21 cellular contexts compared by ENCODE assay signal in genomic region chr2:149375801-149376349, GRCh38. TPM values are rescaled to one million over a fixed set of nuclear protein-coding genes. Genes with fewer than 3 reads are reported as not detected.
DNase-seq lines count a peak whose midpoint lies in the region; ATAC-seq, FAIRE-seq and TF ChIP-seq lines count a peak whose summit lies in the region.
"Had no signal": no experiment of that assay in that cellular context is flagged by ENCODE, and none has a peak within 500 bp of the region (broad histone marks: within the 10 kb centered on the region; RNA-seq: fewer than 3 reads in every experiment).

No MANE protein-coding gene starts in this region.

- H3K27ac ChIP-seq in HepG2 (ENCODE audit: extremely low read length, insufficient read depth, low read length): no peak overlapping the region
- no peak overlapping the region for H3K27ac ChIP-seq in right lobe of liver
- no peak overlapping the region for H3K27ac ChIP-seq in K562 (ENCODE audit: extremely low read depth, low read depth, low read length)
- H3K27ac ChIP-seq: cardiac muscle cell, gastrocnemius medialis, stomach had no signal

- H3K36me3 ChIP-seq in HepG2 (replicated peaks in 1 of 2; ENCODE audit: control insufficient read depth in 1 of 2, insufficient read depth in 2 of 2, low read length in 2 of 2) (no peaks in the 10 kb centered on the region), right lobe of liver (no peaks in the 10 kb centered on the region), K562 (ENCODE audit: control insufficient read depth, insufficient read depth, low read length) (no peaks in the 10 kb centered on the region)
- H3K36me3 ChIP-seq: cardiac muscle cell, gastrocnemius medialis, stomach had no signal

- no TSS peak for BruUV-seq in HepG2 (replicated peaks; lab: Mats Ljungman, UMichigan)
- no TSS peak for BruUV-seq in K562 (replicated peaks; lab: Mats Ljungman, UMichigan)

- H3K9me3 ChIP-seq in HepG2 (ENCODE audit: low read length) (no peaks in the 10 kb centered on the region), right lobe of liver (no peaks in the 10 kb centered on the region), K562 (replicated peaks; ENCODE audit: control insufficient read depth, insufficient read depth, low read depth, low read length) (no peaks in the 10 kb centered on the region)
- H3K9me3 ChIP-seq: gastrocnemius medialis, stomach had no signal

- no peaks in the 10 kb centered on the region for H4K20me1 ChIP-seq in HepG2 (ENCODE audit: insufficient read depth, low read length)
- no peaks in the 10 kb centered on the region for H4K20me1 ChIP-seq in K562 (replicated peaks; ENCODE audit: control insufficient read depth, insufficient read depth, low read length)

- H3K36me3 Mint-ChIP-seq in activated T-cell treated with anti-CD3 and anti-CD28 coated beads, Interleukin-2, amount 50 U/mL, for 72 hours (ENCODE audit: insufficient read depth in 2 of 2): no peaks in the 10 kb centered on the region
- H3K36me3 Mint-ChIP-seq: activated CD8-positive, alpha-beta memory T cell treated with anti-CD3 and anti-CD28 coated beads, Interleukin-2, amount 10 ng/mL, durations not matched to agents 7 days and 5 days; memory B cell had no signal

- no peak overlapping the region for H2AFZ ChIP-seq in HepG2 (ENCODE audit: low read length)
- no peak overlapping the region for H2AFZ ChIP-seq in K562 (ENCODE audit: low read depth, low read length)

- TF ChIP-seq EP300 in HepG2 (IDR thresholded peaks at IDR 0.05; ENCODE audit: low read depth in 2 of 2, low read length in 2 of 2): no peak
- TF ChIP-seq EP300 in HepG2 (CRISPR knock-in tag; IDR thresholded peaks at IDR 0.05; ENCODE audit: borderline replicate concordance): no peak
- TF ChIP-seq EP300 in K562 (IDR thresholded peaks at IDR 0.05; ENCODE audit: low read length): no peak

- H3K4me1 ChIP-seq in HepG2 (ENCODE audit: insufficient read depth, low read length): no peaks in the 10 kb centered on the region
- H3K4me1 ChIP-seq in right lobe of liver: no peaks in the 10 kb centered on the region
- H3K4me1 ChIP-seq in K562 (replicated peaks in 1 of 2; ENCODE audit: control insufficient read depth in 2 of 2, insufficient read depth in 2 of 2, low read length in 2 of 2): no peaks in the 10 kb centered on the region
- H3K4me1 ChIP-seq: gastrocnemius medialis, stomach had no signal

- H3K27me3 ChIP-seq in HepG2 (ENCODE audit: control insufficient read depth in 1 of 2, insufficient read depth in 2 of 2, low read length in 2 of 2) (no peaks in the 10 kb centered on the region), right lobe of liver (no peaks in the 10 kb centered on the region), K562 (ENCODE audit: control insufficient read depth in 2 of 2, insufficient read depth in 2 of 2, low read length in 2 of 2) (no peaks in the 10 kb centered on the region)
- H3K27me3 ChIP-seq: cardiac muscle cell, gastrocnemius medialis, stomach had no signal

- DNase-seq in HepG2 (ENCODE audit: low spot score) (no peak), right lobe of liver (no peak), K562 (ENCODE audit: extremely low read depth in 1 of 4, low spot score in 3 of 4) (no peak), kidney tubule cell (ENCODE audit: low spot score) (peak; percentile 4), stromal cell of bone marrow (ENCODE audit: low read depth) (peak; percentile 72), NCI-H146 treated with DMSO at 0.1 percent for 48 hours (lab: John Stamatoyannopoulos, UW; ENCODE audit: unreplicated experiment) (no peak)
- DNase-seq in stimulated activated CD4-positive, alpha-beta T cell treated with anti-CD3 and anti-CD28 coated beads, Interleukin-2, amount 100 ng/mL, for 24 hours: no peak
- DNase-seq in activated T-cell treated with anti-CD3 and anti-CD28 coated beads, Interleukin-2, amount 50 U/mL, for 72 hours: no peak
- DNase-seq: activated CD4-positive, CD25-positive, alpha-beta regulatory T cell treated with anti-CD3 and anti-CD28 coated beads, Interleukin-2, amount 50 U/mL, for 72 hours; activated CD8-positive, alpha-beta memory T cell treated with anti-CD3 and anti-CD28 coated beads, Interleukin-2, amount 10 ng/mL, durations not matched to agents 7 days and 5 days; activated naive CD4-positive, alpha-beta T cell; gastrocnemius medialis; KBM-7; NCI-H1092 treated with DMSO at 0.1 percent for 48 hours; NK-92 treated with Interleukin-12 subunit alpha and Interleukin-12 subunit beta, amount 100 ng/mL, for 24 hours; stomach; T-helper 17 cell had no signal

- TF ChIP-seq POLR2A in HepG2 (IDR thresholded peaks at IDR 0.05; ENCODE audit: insufficient read depth in 1 of 2, low read depth in 2 of 2, low read length in 2 of 2): no peak
- no peak for TF ChIP-seq POLR2A in right lobe of liver (IDR thresholded peaks at IDR 0.05)
- TF ChIP-seq POLR2A in K562 (conservative IDR thresholded peaks at IDR 0.05): no peak

- H3K79me2 ChIP-seq in HepG2 (ENCODE audit: insufficient read depth, low read length): no peaks in the 10 kb centered on the region
- H3K79me2 ChIP-seq in K562 (ENCODE audit: control insufficient read depth, insufficient read depth, low read length): no peaks in the 10 kb centered on the region

- no peak for TF ChIP-seq RAD21 in HepG2 (CRISPR knock-in tag; IDR thresholded peaks at IDR 0.05)
- TF ChIP-seq RAD21 in K562 (CRISPR knock-in tag; conservative IDR thresholded peaks at IDR 0.05 in 1 of 2, IDR thresholded peaks at IDR 0.05 in 1 of 2): no peak

- no peaks in the 10 kb centered on the region for H3K9me1 ChIP-seq in K562 (ENCODE audit: control insufficient read depth, insufficient read depth, low read length)

- TF ChIP-seq CTCF in HepG2 (CRISPR knock-in tag; IDR thresholded peaks at IDR 0.05) (no peak), right lobe of liver (IDR thresholded peaks at IDR 0.05) (no peak), K562 (IDR thresholded peaks at IDR 0.05 in 2 of 3, conservative IDR thresholded peaks at IDR 0.05 in 1 of 3; ENCODE audit: insufficient read depth in 2 of 3, low read depth in 1 of 3, low read length in 3 of 3) (no peak)

- H3K9ac ChIP-seq in HepG2 (ENCODE audit: insufficient read depth, low read depth, low read length) (no peak overlapping the region), K562 (ENCODE audit: insufficient read depth in 1 of 2, low read depth in 2 of 2, low read length in 2 of 2) (no peak overlapping the region)

- FAIRE-seq in HepG2 (lab: Jason Lieb, UNC) (no peak), K562 (lab: Jason Lieb, UNC) (no peak)
- FAIRE-seq: GM18507, urothelium cell line had no signal

- WGBS in HepG2 (ENCODE audit: low lambda C conversion rate): 22% methylated on average over 8 of the region's 8 CpGs
- WGBS in right lobe of liver (ENCODE audit: insufficient coverage, low coverage, low lambda C conversion rate, missing lambda C conversion rate): 57% methylated on average over 7 of the region's 8 CpGs
- 2% methylated on average over 8 of the region's 8 CpGs for WGBS in K562 (ENCODE audit: insufficient coverage, low coverage, missing lambda C conversion rate)

- H3K27ac Mint-ChIP-seq in activated T-cell treated with anti-CD3 and anti-CD28 coated beads, Interleukin-2, amount 50 U/mL, for 72 hours: no peak overlapping the region
- H3K27ac Mint-ChIP-seq: activated CD8-positive, alpha-beta memory T cell treated with anti-CD3 and anti-CD28 coated beads, Interleukin-2, amount 10 ng/mL, durations not matched to agents 7 days and 5 days; memory B cell; T-helper 17 cell had no signal

- POLR2A ChIA-PET in HepG2 (lab: Yijun Ruan, JAX): no interaction called here
- POLR2A ChIA-PET in K562 (lab: Yijun Ruan, JAX): no interaction called here

- H3K4me3 ChIP-seq in HepG2 (replicated peaks in 1 of 3; ENCODE audit: insufficient read depth in 1 of 3, low read depth in 2 of 3, low read length in 3 of 3) (no peak overlapping the region), right lobe of liver (no peak overlapping the region), K562 (no peak overlapping the region)
- H3K4me3 ChIP-seq: cardiac muscle cell, gastrocnemius medialis, stomach had no signal

- intact Hi-C loops in HepG2 (cut with micrococcal nuclease; ENCODE audit: unreplicated experiment) (no loop called here), right lobe of liver (cut with DNase I) (no loop called here), K562 (cut with micrococcal nuclease) (no loop called here)

- in situ Hi-C loops in HepG2 (cut with HindIII; ENCODE audit: extremely low pct_ligation_motif_present, low pct_unique_long_range_greater_than_20kb) (no loop called here), K562 (cut with MboI) (no loop called here)

- ATAC-seq in HepG2: no peak
- no peak for ATAC-seq in right lobe of liver
- ATAC-seq in K562: no peak
- ATAC-seq in activated T-cell treated with anti-CD3 and anti-CD28 coated beads, Interleukin-2, amount 50 U/mL, for 72 hours (replicated peaks in 1 of 2): no peak
- ATAC-seq: activated CD8-positive, alpha-beta memory T cell treated with anti-CD3 and anti-CD28 coated beads, Interleukin-2, amount 10 ng/mL, durations not matched to agents 7 days and 5 days; gastrocnemius medialis; T-helper 17 cell had no signal

- CTCF ChIA-PET in HepG2 (lab: Yijun Ruan, JAX; ENCODE audit: low intra/inter-chr PET ratio, low total read pairs) (no interaction called here), K562 (lab: Yijun Ruan, JAX; ENCODE audit: low intra/inter-chr PET ratio) (no interaction called here)

- H3K4me1 Mint-ChIP-seq in activated T-cell treated with anti-CD3 and anti-CD28 coated beads, Interleukin-2, amount 50 U/mL, for 72 hours (ENCODE audit: low read depth): no peaks in the 10 kb centered on the region
- H3K4me1 Mint-ChIP-seq: activated CD8-positive, alpha-beta memory T cell treated with anti-CD3 and anti-CD28 coated beads, Interleukin-2, amount 10 ng/mL, durations not matched to agents 7 days and 5 days; memory B cell; T-helper 17 cell had no signal

- H3K9me3 Mint-ChIP-seq in activated T-cell treated with anti-CD3 and anti-CD28 coated beads, Interleukin-2, amount 50 U/mL, for 72 hours: no peaks in the 10 kb centered on the region
- H3K9me3 Mint-ChIP-seq: memory B cell had no signal

- H3K4me2 ChIP-seq in HepG2 (ENCODE audit: low read depth, low read length) (no peak overlapping the region), K562 (ENCODE audit: insufficient read depth, low read length) (no peak overlapping the region)

- no peak overlapping the region for H3K4me3 Mint-ChIP-seq in activated T-cell treated with anti-CD3 and anti-CD28 coated beads, Interleukin-2, amount 50 U/mL, for 72 hours
- H3K4me3 Mint-ChIP-seq: activated CD8-positive, alpha-beta memory T cell treated with anti-CD3 and anti-CD28 coated beads, Interleukin-2, amount 10 ng/mL, durations not matched to agents 7 days and 5 days; memory B cell; T-helper 17 cell had no signal

- peaks cover 7% of the 10 kb centered on the region for H3K27me3 Mint-ChIP-seq in activated T-cell treated with anti-CD3 and anti-CD28 coated beads, Interleukin-2, amount 50 U/mL, for 72 hours (ENCODE audit: low read depth)

RNA-seq across cellular contexts. Expression of gene LYPD6, which starts 45.5 kb away (rescaled TPM):
- total RNA-seq in HepG2 (2016; rRNA removed; fragmentation: Illumina TruSeq; extraction: Trizol): 0.06 and 0.07 TPM in 2 replicates
- 0.18 TPM in 1 of 2 replicates, not detected in the other for total RNA-seq in HepG2 (2016; cell fraction: cytosol; rRNA removed; fragmentation: Illumina TruSeq; extraction: Trizol; ENCODE audit: low read depth)
- total RNA-seq in HepG2 (2016; cell fraction: insoluble cytoplasmic fraction; rRNA removed; fragmentation: Illumina TruSeq; extraction: Trizol): 0.06 and 0.07 TPM in 2 replicates
- 0.03 and 0.10 TPM in 2 replicates for total RNA-seq in HepG2 (2016; cell fraction: membrane; rRNA removed; fragmentation: Illumina TruSeq; extraction: Trizol)
- 0.13 TPM in 1 of 2 replicates, not detected in the other for total RNA-seq in HepG2 (2016; cell fraction: nucleus; rRNA removed; fragmentation: Illumina TruSeq; extraction: Trizol)
- 0.01 TPM in 1 of 2 replicates, not detected in the other for polyA plus RNA-seq in HepG2 (2011; rRNA removed)
- polyA plus RNA-seq in HepG2 (2011; cell fraction: cytosol; rRNA removed): 0.01 TPM in 2 replicates
- polyA plus RNA-seq in HepG2 (2011; cell fraction: nucleus; rRNA removed): not detected in 2 replicates
- polyA plus RNA-seq in HepG2 (2012): 0.05 TPM in 1 of 2 replicates, not detected in the other
- 0.12 TPM in 1 of 2 replicates, not detected in the other for polyA plus RNA-seq in HepG2 (2016; cell fraction: cytosol; fragmentation: Illumina TruSeq; extraction: Trizol; ENCODE audit: low read depth)
- polyA plus RNA-seq in HepG2 (2016; cell fraction: insoluble cytoplasmic fraction; fragmentation: Illumina TruSeq; extraction: Trizol; ENCODE audit: low read depth): 0.08 TPM in 1 of 2 replicates, not detected in the other
- polyA plus RNA-seq in HepG2 (2016; cell fraction: membrane; fragmentation: Illumina TruSeq; extraction: Trizol; ENCODE audit: low read depth): 0.12 and 0.15 TPM in 2 replicates
- 0.18 TPM in 1 of 2 replicates, not detected in the other for polyA plus RNA-seq in HepG2 (2016; cell fraction: nucleus; fragmentation: Illumina TruSeq; extraction: Trizol; ENCODE audit: insufficient read depth, low read depth)
- 5.9 TPM in 1 of 2 replicates, not detected in the other for polyA minus RNA-seq in HepG2 (2011; rRNA and poly(A)+ RNA removed; ENCODE audit: low replicate concordance)
- not detected in 2 replicates for polyA minus RNA-seq in HepG2 (2011; cell fraction: cytosol; rRNA and poly(A)+ RNA removed)
- not detected in 2 replicates for polyA minus RNA-seq in HepG2 (2011; cell fraction: nucleus; rRNA and poly(A)+ RNA removed)
- under 1 TPM in 4 of 6 experiments, not detected in 2; 0.04 to 0.26 (median 0.12) TPM for total RNA-seq in right lobe of liver
- total RNA-seq in K562 (2011; cell fraction: chromatin; rRNA removed; ENCODE audit: low replicate concordance): not detected in 2 replicates
- not detected in 2 replicates for total RNA-seq in K562 (2011; cell fraction: nucleolus; rRNA removed)
- not detected in 2 replicates for total RNA-seq in K562 (2011; cell fraction: nucleoplasm; rRNA removed)
- not detected in 2 replicates for total RNA-seq in K562 (2014; rRNA removed)
- not detected in 2 replicates for total RNA-seq in K562 (2014; rRNA removed; fragmentation: Illumina TruSeq; extraction: Trizol)
- not detected in 2 replicates for total RNA-seq in K562 (2015; rRNA removed; fragmentation: Illumina TruSeq; extraction: Trizol)
- total RNA-seq in K562 (2021): not detected in 2 replicates
- not detected in 2 replicates for polyA plus RNA-seq in K562 (2011; rRNA removed)
- not detected in 2 replicates for polyA plus RNA-seq in K562 (2011; cell fraction: cytosol; rRNA removed)
- polyA plus RNA-seq in K562 (2011; cell fraction: nucleus; rRNA removed): not detected in 2 replicates
- polyA plus RNA-seq in K562 (2012): not detected in 2 replicates
- polyA plus RNA-seq in K562 (2014; fragmentation: Illumina TruSeq; extraction: Trizol): not detected in 2 replicates
- not detected for polyA plus RNA-seq in K562 (2014; fragmentation: Nextera tagmentation; extraction: Ambion mirVana)
- polyA plus RNA-seq in K562 (2014; rRNA removed): not detected in 2 replicates
- not detected in 2 replicates for polyA minus RNA-seq in K562 (2011; rRNA and poly(A)+ RNA removed)
- not detected in 2 replicates for polyA minus RNA-seq in K562 (2011; cell fraction: cytosol; rRNA and poly(A)+ RNA removed)
- polyA minus RNA-seq in K562 (2011; cell fraction: nucleus; rRNA and poly(A)+ RNA removed): not detected in 2 replicates
- total RNA-seq in activated T-cell treated with anti-CD3 and anti-CD28 coated beads, Interleukin-2, amount 50 U/mL, for 72 hours: not detected
- total RNA-seq: activated CD8-positive, alpha-beta memory T cell treated with anti-CD3 and anti-CD28 coated beads, Interleukin-2, amount 10 ng/mL, durations not matched to agents 7 days and 5 days; T-helper 17 cell had no signal

Comparison
In these comparisons a context has a peak if more than half of its experiments do, and no peak if none do; other contexts are left out.
1. DNase-seq: peak in kidney tubule cell (single experiment) and stromal cell of bone marrow (single experiment); none in HepG2 (single experiment), right lobe of liver (0 of 3), K562 (0 of 4), stimulated activated CD4-positive, alpha-beta T cell treated with anti-CD3 and anti-CD28 coated beads, Interleukin-2, amount 100 ng/mL, for 24 hours (0 of 2), NCI-H146 treated with DMSO at 0.1 percent for 48 hours (single experiment) and activated T-cell treated with anti-CD3 and anti-CD28 coated beads, Interleukin-2, amount 50 U/mL, for 72 hours (0 of 2).
2. Of the 241 proteins assayed by ChIP-seq in both HepG2 and K562: peak only in HepG2: none; only in K562: none; in both: MAFF and MAFK; in neither: 239.